12 cellular contexts compared by ENCODE assay signal in genomic region chr4:143286733-143287570, GRCh38. TPM values are rescaled to one million over a fixed set of nuclear protein-coding genes. Genes with fewer than 3 reads are reported as not detected.
DNase-seq lines count a peak whose midpoint lies in the region; ATAC-seq and TF ChIP-seq lines count a peak whose summit lies in the region.
"Had no signal": no experiment of that assay in that cellular context is flagged by ENCODE, and none has a peak within 500 bp of the region (broad histone marks: within the 10 kb centered on the region; RNA-seq: fewer than 3 reads in every experiment).

No MANE protein-coding gene starts in this region.

- H3K9me2 ChIP-seq in hepatocyte (replicated peaks; ENCODE audit: insufficient read depth): no peaks in the 10 kb centered on the region

- H3K27ac ChIP-seq in hepatocyte: peak overlapping the region; percentile 49

- ATAC-seq in GM21526 (IDR thresholded peaks at IDR 0.05; ENCODE audit: low FRiP score, unreplicated experiment): no peak
- ATAC-seq in GM19035 (IDR thresholded peaks at IDR 0.05; ENCODE audit: unreplicated experiment): no peak
- ATAC-seq: Panc1 had no signal

- no peaks in the 10 kb centered on the region for H3K36me3 ChIP-seq in hepatocyte (replicated peaks; ENCODE audit: insufficient read depth, low read depth)

- H3K79me2 ChIP-seq in hepatocyte: no peaks in the 10 kb centered on the region

- H3K4me1 Mint-ChIP-seq in chondrocyte (ENCODE audit: low read depth): peaks cover 46% of the 10 kb centered on the region

- peak; percentile 44 for DNase-seq in HT1080 (ENCODE audit: low read depth)
- no peak for DNase-seq in chondrocyte (ENCODE audit: low spot score)
- no peak for DNase-seq in hepatocyte (ENCODE audit: low spot score)
- DNase-seq in smooth muscle cell of the brain vasculature (ENCODE audit: low read depth, low spot score): peak; percentile 29
- no peak for DNase-seq in NCI-H526 treated with DMSO at 0.1 percent for 48 hours (lab: John Stamatoyannopoulos, UW)
- DNase-seq in cortex of kidney (lab: John Stamatoyannopoulos, UW): no peak
- DNase-seq: activated CD4-positive, alpha-beta T cell treated with anti-CD3 and anti-CD28 coated beads, Interleukin-2, amount 50 U/mL, for 1 hour; NCI-H187 treated with DMSO at 0.1 percent for 48 hours had no signal

- no peak overlapping the region for H2AFZ ChIP-seq in hepatocyte

- 64% methylated on average over 7 of the region's 7 CpGs for WGBS in hepatocyte (ENCODE audit: low lambda C conversion rate, missing lambda C conversion rate)

- peak overlapping the region; percentile 19 for H3K4me2 ChIP-seq in hepatocyte

- no peaks in the 10 kb centered on the region for H3K9me3 ChIP-seq in hepatocyte (ENCODE audit: low read depth)

- peak overlapping the region; percentile 61 for H3K4me3 Mint-ChIP-seq in chondrocyte (ENCODE audit: unreplicated experiment)

- H4K20me1 ChIP-seq in hepatocyte (ENCODE audit: insufficient read depth, poor library complexity, severe bottlenecking): no peaks in the 10 kb centered on the region

- H3K9me3 Mint-ChIP-seq in chondrocyte (ENCODE audit: low read depth): no peaks in the 10 kb centered on the region

- no peak for TF ChIP-seq CTCF in chondrocyte (IDR thresholded peaks at IDR 0.05)
- TF ChIP-seq CTCF in hepatocyte (IDR thresholded peaks at IDR 0.05; ENCODE audit: poor library complexity): no peak

- H3K4me3 ChIP-seq in hepatocyte: no peak overlapping the region

- H3K36me3 Mint-ChIP-seq in chondrocyte (ENCODE audit: low read depth): no peaks in the 10 kb centered on the region

- no peaks in the 10 kb centered on the region for H3K27me3 ChIP-seq in hepatocyte

- H3K27me3 Mint-ChIP-seq in chondrocyte (ENCODE audit: low read depth): no peaks in the 10 kb centered on the region
- H3K27me3 Mint-ChIP-seq: progenitor cell of endocrine pancreas had no signal

- H3K4me1 ChIP-seq in hepatocyte (ENCODE audit: insufficient read depth): no peaks in the 10 kb centered on the region

- H3K27ac Mint-ChIP-seq in chondrocyte (ENCODE audit: unreplicated experiment): peak overlapping the region; percentile 95
- H3K27ac Mint-ChIP-seq: progenitor cell of endocrine pancreas had no signal

RNA-seq across cellular contexts. Expression of gene GAB1, which starts 49.7 kb away (rescaled TPM):
- total RNA-seq in HT1080 (2014; rRNA removed; shearing (Covaris generic)): 6.3 and 9.8 TPM in 2 replicates
- 2.7 and 5.2 TPM in 2 replicates for polyA plus RNA-seq in HT1080 (2015; cell fraction: cytosol; rRNA removed)
- 6.8 and 10.5 TPM in 2 replicates for polyA plus RNA-seq in HT1080 (2015; cell fraction: nucleus; rRNA removed)
- 30.1 to 52.2 TPM (median 33.2 TPM) in 3 replicates for total RNA-seq in chondrocyte
- 30.7 and 37.5 TPM in 2 replicates for total RNA-seq in hepatocyte
- polyA plus RNA-seq in hepatocyte: 6.0 and 10.9 TPM in 2 replicates

Comparison
In these comparisons a context has a peak if more than half of its experiments do, and no peak if none do; other contexts are left out.
1. DNase-seq: peak in HT1080 (single experiment) and smooth muscle cell of the brain vasculature (single experiment); none in chondrocyte (single experiment), hepatocyte (single experiment), NCI-H526 treated with DMSO at 0.1 percent for 48 hours (single experiment) and cortex of kidney (single experiment).